In the genomic region with DNA sequence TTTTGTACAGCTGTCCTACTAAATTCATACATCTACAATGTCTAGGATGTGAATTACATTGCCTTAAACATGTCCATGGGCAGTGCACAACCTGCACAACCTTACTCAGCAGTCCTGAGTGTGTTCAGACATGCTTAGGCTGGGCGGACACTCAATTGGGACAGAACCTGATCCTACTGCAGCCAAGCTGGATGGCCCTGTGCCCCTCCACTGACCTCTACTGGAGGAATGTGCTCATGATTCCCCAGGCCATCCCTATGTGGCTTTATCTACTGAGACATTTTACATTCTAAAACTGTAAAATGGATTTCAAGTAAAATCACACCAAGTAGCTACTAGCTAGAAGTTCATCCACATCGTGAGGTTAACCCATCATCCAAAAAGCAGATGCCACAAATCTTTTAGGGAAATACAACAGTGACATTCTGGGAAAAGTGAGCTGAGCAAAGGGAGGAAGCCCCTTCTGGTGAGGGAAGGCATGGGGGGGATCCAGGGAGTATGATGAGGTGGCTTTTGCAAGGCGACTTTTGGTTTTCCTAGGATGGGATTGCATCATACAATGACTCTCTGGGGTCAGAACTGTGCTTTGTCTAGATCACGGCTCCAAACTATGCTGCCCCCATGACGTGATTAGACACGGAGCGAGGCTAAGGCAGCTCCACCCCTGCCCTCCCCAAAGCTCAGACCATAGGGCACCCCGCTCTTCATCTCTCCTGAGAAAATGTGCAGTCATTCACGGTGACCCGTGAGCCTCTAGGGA, we compare ENCODE assay signal across 1 cellular context.
TF ChIP-seq lines count a peak whose summit lies in the region.

No MANE protein-coding gene starts in this region.

TF ChIP-seq in K562, 482 proteins besides CTCF, POLR2A, EP300 and RAD21 (continued from another document):
- no peak for TF ChIP-seq MTF1 (CRISPR knock-in tag; IDR thresholded peaks at IDR 0.05; ENCODE audit: borderline replicate concordance)
- TF ChIP-seq, protein P1, sequence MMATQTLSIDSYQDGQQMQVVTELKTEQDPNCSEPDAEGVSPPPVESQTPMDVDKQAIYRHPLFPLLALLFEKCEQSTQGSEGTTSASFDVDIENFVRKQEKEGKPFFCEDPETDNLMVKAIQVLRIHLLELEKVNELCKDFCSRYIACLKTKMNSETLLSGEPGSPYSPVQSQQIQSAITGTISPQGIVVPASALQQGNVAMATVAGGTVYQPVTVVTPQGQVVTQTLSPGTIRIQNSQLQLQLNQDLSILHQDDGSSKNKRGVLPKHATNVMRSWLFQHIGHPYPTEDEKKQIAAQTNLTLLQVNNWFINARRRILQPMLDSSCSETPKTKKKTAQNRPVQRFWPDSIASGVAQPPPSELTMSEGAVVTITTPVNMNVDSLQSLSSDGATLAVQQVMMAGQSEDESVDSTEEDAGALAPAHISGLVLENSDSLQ (IDR thresholded peaks at IDR 0.05): no peak
